Comparison of ENCODE assay signal across 8 cellular contexts in the genomic region with DNA sequence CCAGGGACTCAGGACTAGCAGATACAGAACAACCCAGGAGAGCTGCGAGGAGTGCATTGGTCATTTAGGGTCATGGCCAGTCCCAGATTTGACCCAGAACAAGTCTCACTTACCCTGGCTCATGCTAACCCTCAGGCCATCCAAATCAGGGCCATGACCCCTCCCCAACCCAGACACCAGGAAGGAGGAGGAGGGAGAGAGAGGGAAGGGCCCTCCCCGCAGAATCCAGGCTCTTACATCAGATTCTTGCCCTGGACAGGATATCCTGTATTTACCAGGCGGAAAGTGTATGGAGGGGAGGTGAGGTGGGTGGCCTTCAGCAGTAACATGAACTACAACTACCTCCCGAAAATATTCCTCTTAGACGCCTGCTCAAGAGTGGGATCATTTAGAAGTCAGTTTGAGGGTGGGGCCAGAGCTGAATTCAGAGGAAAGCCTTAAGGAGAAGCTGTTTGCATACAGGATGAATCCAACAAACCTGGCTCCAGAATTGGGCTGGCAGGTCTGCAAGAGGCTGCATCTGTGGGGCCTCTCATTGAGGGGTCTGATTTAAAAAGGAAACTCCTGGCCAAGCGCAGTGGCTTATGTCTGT. TPM values are rescaled to one million over a fixed set of nuclear protein-coding genes. Genes with fewer than 3 reads are reported as not detected.
DNase-seq lines count a peak whose midpoint lies in the region; ATAC-seq and TF ChIP-seq lines count a peak whose summit lies in the region.
"Had no signal": no experiment of that assay in that cellular context is flagged by ENCODE, and none has a peak within 500 bp of the region (broad histone marks: within the 10 kb centered on the region; RNA-seq: fewer than 3 reads in every experiment).

No MANE protein-coding gene starts in this region.

- no peaks in the 10 kb centered on the region for H3K9me3 Mint-ChIP-seq in H9

- H3K56ac ChIP-seq in H9 (ENCODE audit: insufficient read length, low read depth, low read length): no peak overlapping the region

- no peak overlapping the region for H2BK15ac ChIP-seq in H9 (ENCODE audit: low read depth, low read length)

- H3K4me1 Mint-ChIP-seq in H9: peaks cover 22 to 43% of the 10 kb centered on the region in 2 experiments

- no peak overlapping the region for H2BK5ac ChIP-seq in H9 (ENCODE audit: insufficient read length, low read length)

- no peak overlapping the region for H2AK5ac ChIP-seq in H9 (ENCODE audit: insufficient read length, low read length)

- H3K23ac ChIP-seq in H9 (ENCODE audit: insufficient read length, low read depth, low read length): no peak overlapping the region

- H2BK12ac ChIP-seq in H9 (ENCODE audit: insufficient read length, low read depth, low read length): no peak overlapping the region

- no peak overlapping the region for H2AFZ ChIP-seq in H9 (ENCODE audit: low read length)

- no peak overlapping the region; the same call in 1 of the 2 replicates for H3K14ac ChIP-seq in H9 (ENCODE audit: insufficient read depth, low read length)

- H3K4me1 ChIP-seq in H9 (ENCODE audit: insufficient read depth, low read length) (peaks cover 3% of the 10 kb centered on the region), skeletal muscle satellite cell (ENCODE audit: control insufficient read depth, insufficient read depth, low read length) (peaks cover 33% of the 10 kb centered on the region)

- no peaks in the 10 kb centered on the region; the same call in 1 of the 2 replicates for H3K79me2 ChIP-seq in H9 (ENCODE audit: insufficient read depth, low read length)

- H3K4ac ChIP-seq in H9 (ENCODE audit: low read depth, low read length): no peak overlapping the region

- no peak overlapping the region for H4K8ac ChIP-seq in H9 (replicated peaks; ENCODE audit: insufficient read length, low read depth, low read length)

- H3K9ac ChIP-seq in H9 (ENCODE audit: extremely low read depth, insufficient read length, low read length): no peak overlapping the region
- no peak overlapping the region for H3K9ac ChIP-seq in skeletal muscle satellite cell (ENCODE audit: low read depth, low read length)

- H3T11ph ChIP-seq in H9 (ENCODE audit: low read length): no peak overlapping the region

- H3K27ac Mint-ChIP-seq in H9: peak overlapping the region; percentile 77 to 82 (median 79); a peak in 4 of 7 replicates

- no peak overlapping the region for H4K5ac ChIP-seq in H9 (ENCODE audit: insufficient read length, low read depth, low read length)

- DNase-seq in H9 (peak; percentile 41), SKM-1 (lab: John Stamatoyannopoulos, UW; ENCODE audit: unreplicated experiment) (peak; percentile 38), fibroblast of villous mesenchyme (ENCODE audit: low read depth) (peak; percentile 59), CD1c-positive myeloid dendritic cell (ENCODE audit: extremely low spot score) (no peak), SIG-M5 (lab: John Stamatoyannopoulos, UW) (no peak)
- DNase-seq: NCI-H1436 had no signal

- H3K36me3 Mint-ChIP-seq in H9 (ENCODE audit: insufficient read depth in 1 of 3, low read depth in 3 of 3): peaks cover 11 to 41% (median 41%) of the 10 kb centered on the region in 3 experiments; a peak in 6 of 7 replicates

- H2BK120ac ChIP-seq in H9 (ENCODE audit: low read depth, low read length, poor library complexity, severe bottlenecking): no peak overlapping the region

- H3K4me2 ChIP-seq in H9 (ENCODE audit: insufficient read depth, insufficient read length, low read length) (peak overlapping the region; percentile 25), skeletal muscle satellite cell (ENCODE audit: low read length) (peak overlapping the region; percentile 65)

- peak overlapping the region; percentile 99 for H3K4me3 ChIP-seq in fibroblast of villous mesenchyme (ENCODE audit: low read depth, low read length)
- H3K4me3 ChIP-seq in skeletal muscle satellite cell (ENCODE audit: low read length): peak overlapping the region; percentile 41

- H3K18ac ChIP-seq in H9 (ENCODE audit: insufficient read length, low read depth, low read length): no peak overlapping the region

- no peak for ATAC-seq in GM19023 (IDR thresholded peaks at IDR 0.05; ENCODE audit: unreplicated experiment)

- no peak overlapping the region for H3K27ac ChIP-seq in H9 (ENCODE audit: insufficient read length, low read depth, low read length)

- no peaks in the 10 kb centered on the region for H3K79me1 ChIP-seq in H9 (ENCODE audit: insufficient read depth, low read depth, low read length, poor library complexity, severe bottlenecking)

- peak overlapping the region; percentile 97 to 98 for H3K4me3 Mint-ChIP-seq in H9

- H4K91ac ChIP-seq in H9 (ENCODE audit: insufficient read length, low read depth, low read length): no peak overlapping the region

- H3K27me3 ChIP-seq in H9 (ENCODE audit: insufficient read depth, low read length): no peaks in the 10 kb centered on the region
- H3K27me3 ChIP-seq in skeletal muscle satellite cell (ENCODE audit: control insufficient read depth, insufficient read depth, low read length): no peaks in the 10 kb centered on the region

- H2BK20ac ChIP-seq in H9 (ENCODE audit: low read depth, low read length, poor library complexity, severe bottlenecking): no peak overlapping the region

- WGBS in H9 (ENCODE audit: extremely low coverage, insufficient read length, low lambda C conversion rate): no CpG with 5 or more reads among the region's 6 CpGs

- no peaks in the 10 kb centered on the region for H4K20me1 ChIP-seq in H9 (ENCODE audit: control insufficient read depth, insufficient read depth, insufficient read length)

- TF ChIP-seq CTCF in H9 (conservative IDR thresholded peaks at IDR 0.05) (no peak), fibroblast of villous mesenchyme (IDR thresholded peaks at IDR 0.05; ENCODE audit: insufficient read depth, low read depth, low read length) (no peak)

- H3K36me3 ChIP-seq in skeletal muscle satellite cell (ENCODE audit: insufficient read depth, low read length): peaks cover 31% of the 10 kb centered on the region

- peaks cover 8% of the 10 kb centered on the region for H3K23me2 ChIP-seq in H9 (ENCODE audit: insufficient read length, low read depth, low read length, poor library complexity, severe bottlenecking)

- H3K9me3 ChIP-seq in H9 (ENCODE audit: control insufficient read depth, low read depth, low read length): no peaks in the 10 kb centered on the region
- H3K9me3 ChIP-seq in skeletal muscle satellite cell (replicated peaks; ENCODE audit: low read length): no peaks in the 10 kb centered on the region

- H3K27me3 Mint-ChIP-seq in H9 (ENCODE audit: low read depth): no peaks in the 10 kb centered on the region

RNA-seq across cellular contexts. Expression of gene VAT1, which starts 2.1 kb away (rescaled TPM):
- total RNA-seq in H9 (2021) (262 and 274 TPM in 2 replicates), fibroblast of villous mesenchyme (207 and 320 TPM in 2 replicates)
- 225 and 315 TPM in 2 replicates for total RNA-seq in skeletal muscle satellite cell (2012; rRNA removed)

RNA-seq across cellular contexts. Expression of gene RND2, which starts 4.9 kb away (rescaled TPM):
- 47.8 and 50.7 TPM in 2 replicates for total RNA-seq in H9 (2021)
- 0.97 and 1.3 TPM in 2 replicates for total RNA-seq in fibroblast of villous mesenchyme
- under 0.01 TPM in 2 replicates for total RNA-seq in skeletal muscle satellite cell (2012; rRNA removed)

RNA-seq across cellular contexts. Expression of gene IFI35, which starts 13.5 kb away (rescaled TPM):
- 3.1 and 4.2 TPM in 2 replicates for total RNA-seq in H9 (2021)
- total RNA-seq in fibroblast of villous mesenchyme: 31.5 and 34.5 TPM in 2 replicates
- 17.5 and 21.6 TPM in 2 replicates for total RNA-seq in skeletal muscle satellite cell (2012; rRNA removed)

RNA-seq across cellular contexts. Expression of gene RPL27, which starts 21.9 kb away (rescaled TPM):
- total RNA-seq in H9 (2021) (1,514 and 1,552 TPM in 2 replicates), fibroblast of villous mesenchyme (1,005 and 1,254 TPM in 2 replicates)
- 877 and 1,570 TPM in 2 replicates for total RNA-seq in skeletal muscle satellite cell (2012; rRNA removed)

RNA-seq across cellular contexts. Expression of gene RUNDC1, which starts 39.8 kb away (rescaled TPM):
- total RNA-seq in H9 (2021): 18.3 and 18.8 TPM in 2 replicates
- total RNA-seq in fibroblast of villous mesenchyme: 9.3 and 11.2 TPM in 2 replicates
- 5.8 and 7.9 TPM in 2 replicates for total RNA-seq in skeletal muscle satellite cell (2012; rRNA removed)

Comparison
In these comparisons a context has a peak if more than half of its experiments do, and no peak if none do; other contexts are left out.
1. DNase-seq: peak in H9 (single experiment), SKM-1 (single experiment) and fibroblast of villous mesenchyme (single experiment); none in CD1c-positive myeloid dendritic cell (single experiment) and SIG-M5 (single experiment).
2. RNA of gene RND2, which starts 4.9 kb away (total RNA-seq): 47.8 to 50.7 TPM in H9; 0.97 to 1.3 TPM in fibroblast of villous mesenchyme; every median in the first group is over 10 times any median in the second.